ENCODE assay signal across 8 cellular contexts in genomic region chr7:38345546-38346172, GRCh38.
DNase-seq lines count a peak whose midpoint lies in the region; ATAC-seq and TF ChIP-seq lines count a peak whose summit lies in the region.
"Not testable (repeated sequence)": the region's sequence is repeated elsewhere in the genome, so short reads cannot be mapped to it uniquely, and the experiment has no call there.

No MANE protein-coding gene starts in this region.

- H3K27me3 Mint-ChIP-seq in CD8-positive, alpha-beta memory T cell, result not testable (repeated sequence)

- H3K4me1 Mint-ChIP-seq in CD8-positive, alpha-beta memory T cell, result peaks cover 51 to 53% (median 51%) of the 10 kb centered on the region in 3 donors

- H3K4me1 ChIP-seq in CD8-positive, alpha-beta memory T cell (ENCODE audit: insufficient read depth, low read length), result peaks cover 21% of the 10 kb centered on the region
- H3K4me1 ChIP-seq in prostate gland (replicated peaks), result not testable (repeated sequence)

- not testable (repeated sequence) for H3K4me3 ChIP-seq in CD8-positive, alpha-beta memory T cell (ENCODE audit: low read length); prostate gland

- H3K9me3 Mint-ChIP-seq in CD8-positive, alpha-beta memory T cell, result not testable (repeated sequence)

- peak overlapping the region; percentile 75 to 99 (median 92) for H3K27ac Mint-ChIP-seq in CD8-positive, alpha-beta memory T cell

- peak in 4 of 5 donors; percentile 42 to 81 (median 58) for DNase-seq in CD8-positive, alpha-beta memory T cell
- peak; percentile 15 for DNase-seq in NCI-H1048 (lab: John Stamatoyannopoulos, UW)
- DNase-seq in SW480 (ENCODE audit: low spot score), result peak; percentile 44
- DNase-seq in amniotic epithelial cell (ENCODE audit: low read depth), result peak; percentile 42
- peak; percentile 73 for DNase-seq in Right ventricle myocardium superior
- DNase-seq in prostate gland (ENCODE audit: low spot score), result not testable (repeated sequence)

- ATAC-seq in GM19351 (IDR thresholded peaks at IDR 0.05; ENCODE audit: unreplicated experiment) (peak; percentile 64), HG02981 (IDR thresholded peaks at IDR 0.05; ENCODE audit: unreplicated experiment) (peak; percentile 52), Right ventricle myocardium superior (ENCODE audit: poor library complexity) (peak; percentile 75)

- H3K9me3 ChIP-seq in CD8-positive, alpha-beta memory T cell (ENCODE audit: low read length); prostate gland: not testable (repeated sequence)

- CTCF ChIA-PET in CD8-positive, alpha-beta memory T cell (lab: Charles Lee), result interaction anchor here (0.7 to 4.4 kb wide), 23 partner anchors 10 to 238 kb away, joined by 3 to 49 read pairs (median 5); partner anchors contain the start of gene STARD3NL

- not testable (repeated sequence) for TF ChIP-seq POLR2A in prostate gland (IDR thresholded peaks at IDR 0.05)

- WGBS in prostate gland, result 61% methylated on average over 2 of the region's 4 CpGs

- not testable (repeated sequence) for H3K27ac ChIP-seq in CD8-positive, alpha-beta memory T cell (ENCODE audit: low read depth, low read length)
- peak overlapping the region in 1 of 2 donors; percentile 19 for H3K27ac ChIP-seq in prostate gland

- not testable (repeated sequence) for H3K36me3 ChIP-seq in CD8-positive, alpha-beta memory T cell (ENCODE audit: insufficient read depth, low read length); prostate gland

- peak; percentile 18 to 63 (median 33) for TF ChIP-seq CTCF in prostate gland (IDR thresholded peaks at IDR 0.05)

- H3K36me3 Mint-ChIP-seq in CD8-positive, alpha-beta memory T cell, result not testable (repeated sequence)

- intact Hi-C loops in Right ventricle myocardium superior (cut with DNase I); prostate gland (cut with DNase I): not testable (repeated sequence)

- POLR2A ChIA-PET in CD8-positive, alpha-beta memory T cell (lab: Charles Lee), result interaction anchor here (1.4 kb wide), 1 partner anchor 11 kb away, joined by 7 read pairs; no protein-coding TSS in a partner anchor

- H3K27me3 ChIP-seq in CD8-positive, alpha-beta memory T cell (ENCODE audit: insufficient read depth, low read length, poor library complexity, severe bottlenecking); prostate gland (replicated peaks; ENCODE audit: insufficient read depth): not testable (repeated sequence)

- H3K4me3 Mint-ChIP-seq in CD8-positive, alpha-beta memory T cell, result peak overlapping the region; percentile 80 to 99 (median 90)
